In the genomic region with DNA sequence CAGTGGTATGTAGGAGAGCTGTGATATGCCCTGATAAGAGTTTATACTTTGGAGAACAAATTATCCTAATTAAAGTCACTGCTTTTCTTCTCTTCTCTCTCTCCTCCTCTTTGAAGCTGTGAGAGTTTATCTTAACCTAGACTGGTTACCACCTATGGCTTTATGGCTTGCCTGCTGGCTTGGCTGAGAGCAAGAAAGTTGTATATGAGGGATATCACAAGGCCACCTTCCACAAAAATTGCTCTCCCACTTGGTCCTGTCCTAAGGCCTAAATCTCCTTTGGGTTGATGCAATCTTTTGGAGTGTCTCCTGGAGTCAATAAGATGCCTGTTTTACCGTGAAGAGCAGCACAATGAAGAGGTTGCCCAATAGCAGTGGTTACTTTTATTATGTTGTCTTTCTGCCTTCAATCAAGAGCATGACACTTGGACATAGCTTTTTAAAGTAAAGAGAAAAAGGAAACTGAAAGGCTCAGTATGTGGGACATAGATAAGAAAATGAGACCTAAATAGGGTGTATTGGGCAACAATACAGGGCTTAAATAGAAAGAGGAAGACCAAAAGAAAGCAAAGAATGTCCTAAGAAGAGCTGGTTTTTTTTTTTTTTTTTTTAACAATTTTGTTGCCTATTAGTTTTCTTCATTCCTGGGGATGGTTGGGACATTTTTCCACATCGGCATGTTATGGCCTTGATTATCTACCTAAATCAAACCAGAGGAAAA, we compare ENCODE assay signal across 9 cellular contexts. TPM values are rescaled to one million over a fixed set of nuclear protein-coding genes. Genes with fewer than 3 reads are reported as not detected.
DNase-seq lines count a peak whose midpoint lies in the region; ATAC-seq, FAIRE-seq and TF ChIP-seq lines count a peak whose summit lies in the region.
"Had no signal": no experiment of that assay in that cellular context is flagged by ENCODE, and none has a peak within 500 bp of the region (broad histone marks: within the 10 kb centered on the region; RNA-seq: fewer than 3 reads in every experiment).

No MANE protein-coding gene starts in this region.

- H3K4me1 ChIP-seq in colonic mucosa = no peaks in the 10 kb centered on the region
- peaks cover 23% of the 10 kb centered on the region for H3K4me1 ChIP-seq in rectal smooth muscle tissue (ENCODE audit: control insufficient read depth, insufficient read depth, low read length)

- DNase-seq in colonic mucosa = no peak
- no peak for DNase-seq in HTR-8/SVneo (ENCODE audit: insufficient read length, low spot score)
- DNase-seq in NCI-H2227 treated with DMSO at 0.1 percent for 48 hours (lab: John Stamatoyannopoulos, UW) = no peak
- DNase-seq in OCI-M2 (lab: John Stamatoyannopoulos, UW; ENCODE audit: unreplicated experiment) = no peak
- DNase-seq in ureter (ENCODE audit: low spot score) = no peak

- H3K9me3 ChIP-seq in colonic mucosa = no peaks in the 10 kb centered on the region

- peak; percentile 87 for ATAC-seq in GM18907 (IDR thresholded peaks at IDR 0.05; ENCODE audit: unreplicated experiment)
- peak; percentile 54 for ATAC-seq in HG03175 (IDR thresholded peaks at IDR 0.05; ENCODE audit: unreplicated experiment)

- H3K27me3 ChIP-seq in colonic mucosa = no peaks in the 10 kb centered on the region
- H3K27me3 ChIP-seq in rectal smooth muscle tissue (ENCODE audit: control insufficient read depth, insufficient read depth, low read length) = no peaks in the 10 kb centered on the region

- H3K4me3 ChIP-seq in colonic mucosa = no peak overlapping the region
- no peak overlapping the region for H3K4me3 ChIP-seq in rectal smooth muscle tissue (ENCODE audit: low read length)

- intact Hi-C loops in colonic mucosa (cut with DNase I) = no loop called here

- H3K36me3 ChIP-seq in colonic mucosa = no peaks in the 10 kb centered on the region
- H3K36me3 ChIP-seq in rectal smooth muscle tissue (ENCODE audit: control insufficient read depth, insufficient read depth, low read length) = no peaks in the 10 kb centered on the region

- H3K9ac ChIP-seq in colonic mucosa (ENCODE audit: low read depth in 2 of 2, low read length in 2 of 2) (no peak overlapping the region), rectal smooth muscle tissue (ENCODE audit: low read length) (no peak overlapping the region)

- H3K27ac ChIP-seq in colonic mucosa (peak overlapping the region; percentile 15), rectal smooth muscle tissue (ENCODE audit: low read depth, low read length) (peak overlapping the region; percentile 62)

- no peak for TF ChIP-seq CTCF in colonic mucosa (IDR thresholded peaks at IDR 0.05)

- no peak for FAIRE-seq in HTR-8/SVneo (lab: Jason Lieb, UNC)

RNA-seq across cellular contexts. Expression of gene GUCY1A1, which starts 9.2 kb away (rescaled TPM):
- total RNA-seq in colonic mucosa (10 to 100 TPM in 1 of 2 donors, 1 to 10 TPM in 1; 2.0 to 14.7 TPM), ureter (21.0 TPM)
- total RNA-seq: RPMI7951 had no signal
